8 cellular contexts compared by ENCODE assay signal in genomic region chr20:44885392-44886275, GRCh38. TPM values are rescaled to one million over a fixed set of nuclear protein-coding genes. Genes with fewer than 3 reads are reported as not detected.
DNase-seq lines count a peak whose midpoint lies in the region; ATAC-seq and TF ChIP-seq lines count a peak whose summit lies in the region.

YWHAB (plus strand) TSS chr20:44885705; CDS start chr20:44901534, 15,829 bp downstream.

- H3K4me3 ChIP-seq in Jurkat, Clone E6-1 (ENCODE audit: low read length), result peak within 1 kb of the TSS; percentile 90
- peak within 1 kb of the TSS; percentile 94 for H3K4me3 ChIP-seq in PC-9
- H3K4me3 ChIP-seq in mucosa of stomach (ENCODE audit: low read length), result peak within 1 kb of the TSS; percentile 73

- peak within 1 kb of the TSS; percentile 81 for H3K27ac ChIP-seq in PC-9

- CTCF ChIA-PET in PC-9 (lab: Charles Lee), result interaction anchor here (0.6 to 1.2 kb wide), 2 partner anchors 138 to 731 kb away, joined by 3 read pairs; no protein-coding TSS in a partner anchor

- H3K4me2 ChIP-seq in PC-9, result peak within 1 kb of the TSS; percentile 95

- no TSS peak for BruUV-seq in PC-9 (replicated peaks; lab: Mats Ljungman, UMichigan)

- H4K20me1 ChIP-seq in PC-9 (ENCODE audit: insufficient read depth), result peaks cover 47% of the 10 kb centered on the region

- peaks cover 23% of the 10 kb centered on the region; the same call in 1 of the 2 replicates for H3K36me3 ChIP-seq in PC-9 (ENCODE audit: low read depth)
- no peaks in the 10 kb centered on the region for H3K36me3 ChIP-seq in mucosa of stomach (ENCODE audit: control insufficient read depth, insufficient read depth, low read length)

- H3K9me2 ChIP-seq in PC-9 (ENCODE audit: insufficient read depth), result no peaks in the 10 kb centered on the region

- peak within 1 kb of the TSS; percentile 91 for H3K9ac ChIP-seq in mucosa of stomach (ENCODE audit: low read length)

- POLR2A ChIA-PET in PC-9 (lab: Charles Lee; ENCODE audit: unreplicated experiment), result interaction anchor here (0.5 to 1.0 kb wide), 10 partner anchors 11 to 1414 kb away, joined by 3 to 9 read pairs (median 4); partner anchors contain the start of gene TOMM34

- DNase-seq in DMS153 treated with DMSO at 0.1 percent for 48 hours (lab: John Stamatoyannopoulos, UW; ENCODE audit: unreplicated experiment) (peak; percentile 93), PC-9 (peak; percentile 94 to 99), erythroblast (lab: John Stamatoyannopoulos, UW) (peak; percentile 95 to 97)
- peak; percentile 92 for DNase-seq in Jurkat, Clone E6-1 (ENCODE audit: low read depth, low spot score)
- DNase-seq in activated T-cell treated with anti-CD3 and anti-CD28 coated beads, Interleukin-2, amount 50 U/mL, for 1 hour, result peak; percentile 96
- DNase-seq in stimulated activated CD8-positive, alpha-beta memory T cell treated with anti-CD3 and anti-CD28 coated beads, Interleukin-7, amount 100 ng/mL, for 1 hour (ENCODE audit: low read depth in 2 of 2), result peak; percentile 91 to 97

- ATAC-seq in GM21576 (IDR thresholded peaks at IDR 0.05; ENCODE audit: unreplicated experiment), result peak; percentile 90

- intact Hi-C loops in PC-9 (cut with micrococcal nuclease; ENCODE audit: unreplicated experiment), result loop anchor here (1.0 kb wide), 1 partner anchor 138 kb away; no protein-coding TSS in a partner anchor

- H3F3A ChIP-seq in PC-9 (ENCODE audit: insufficient read depth, low read depth), result peaks cover 29% of the 10 kb centered on the region

- H3K4me1 ChIP-seq in PC-9 (replicated peaks; ENCODE audit: insufficient read depth) (peaks cover 42% of the 10 kb centered on the region), mucosa of stomach (ENCODE audit: control insufficient read depth, insufficient read depth, low read length) (peaks cover 6% of the 10 kb centered on the region)

- H3K27me3 ChIP-seq in PC-9 (ENCODE audit: insufficient read depth, low read depth) (no peaks in the 10 kb centered on the region), mucosa of stomach (ENCODE audit: control insufficient read depth, insufficient read depth, low read length) (no peaks in the 10 kb centered on the region)

- peak; percentile 72 for TF ChIP-seq POLR2A in erythroblast (IDR thresholded peaks at IDR 0.05; ENCODE audit: low read length)

- peaks cover 51% of the 10 kb centered on the region for H3K79me2 ChIP-seq in PC-9 (ENCODE audit: low read depth)

- TF ChIP-seq CTCF in PC-9 (conservative IDR thresholded peaks at IDR 0.05), result peak; percentile 40; the same call in 1 of the 2 replicates

- H3K9me3 ChIP-seq in PC-9 (ENCODE audit: insufficient read depth, low read depth) (no peaks in the 10 kb centered on the region), mucosa of stomach (ENCODE audit: control insufficient read depth, low read length) (no peaks in the 10 kb centered on the region)

- H2AFZ ChIP-seq in PC-9, result peak within 1 kb of the TSS; percentile 83

RNA-seq across cellular contexts. Expression of gene YWHAB, which starts in this region (rescaled TPM):
- 220 TPM for polyA plus RNA-seq in Jurkat, Clone E6-1 (2012; ENCODE audit: insufficient read depth, insufficient read length)
- total RNA-seq in PC-9 (2021), result 194 and 249 TPM in 2 replicates

Comparison
In these comparisons a context has a peak if more than half of its experiments do, and no peak if none do; other contexts are left out.
1. Peak in every context shown above with its lines: DNase-seq, ATAC-seq, H3K4me3 ChIP-seq and H3K27ac ChIP-seq.